ENCODE assay signal across 21 cellular contexts in genomic region chr10:11134411-11134810, GRCh38.
DNase-seq lines count a peak whose midpoint lies in the region; ATAC-seq and TF ChIP-seq lines count a peak whose summit lies in the region.
"Had no signal": no experiment of that assay in that cellular context is flagged by ENCODE, and none has a peak within 500 bp of the region (broad histone marks: within the 10 kb centered on the region; RNA-seq: fewer than 3 reads in every experiment).

No MANE protein-coding gene starts in this region.

- no peaks in the 10 kb centered on the region for H3K9me3 ChIP-seq in BLaER1
- no peaks in the 10 kb centered on the region for H3K9me3 ChIP-seq in neural progenitor cell (ENCODE audit: low read depth)
- H3K9me3 ChIP-seq: Caco-2, SJSA1 had no signal

- H3K79me2 ChIP-seq in GM23338 (replicated peaks; ENCODE audit: insufficient read depth) (no peaks in the 10 kb centered on the region), neural progenitor cell (ENCODE audit: low read depth) (no peaks in the 10 kb centered on the region)

- H3K4me3 Mint-ChIP-seq in GM23338 (no peak overlapping the region), neural progenitor cell (no peak overlapping the region)
- no peak overlapping the region for H3K4me3 Mint-ChIP-seq in naive thymus-derived CD8-positive, alpha-beta T cell
- H3K4me3 Mint-ChIP-seq: CD4-positive, alpha-beta memory T cell had no signal

- H3K4me2 ChIP-seq in BLaER1 (peak overlapping the region; percentile 48), GM23338 (no peak overlapping the region), neural progenitor cell (peak overlapping the region; percentile 36)

- H3K9ac ChIP-seq in BLaER1: no peak overlapping the region
- no peak overlapping the region for H3K9ac ChIP-seq in neural progenitor cell

- no peaks in the 10 kb centered on the region for H3K9me3 Mint-ChIP-seq in GM23338
- H3K9me3 Mint-ChIP-seq in neural progenitor cell: peaks cover 5% of the 10 kb centered on the region
- no peaks in the 10 kb centered on the region for H3K9me3 Mint-ChIP-seq in naive thymus-derived CD8-positive, alpha-beta T cell
- H3K9me3 Mint-ChIP-seq: CD4-positive, alpha-beta memory T cell had no signal

- POLR2A ChIA-PET in naive thymus-derived CD8-positive, alpha-beta T cell (lab: Charles Lee): interaction anchor here (0.6 to 1.3 kb wide), 3 partner anchors 15 to 101 kb away, joined by 3 to 6 read pairs (median 3); no protein-coding TSS in a partner anchor

- H3K27ac ChIP-seq in BLaER1 (no peak overlapping the region), GM23338 (ENCODE audit: low read depth) (no peak overlapping the region), neural progenitor cell (no peak overlapping the region)
- H3K27ac ChIP-seq: SJSA1 had no signal

- H3K27me3 ChIP-seq in BLaER1 (no peaks in the 10 kb centered on the region), GM23338 (ENCODE audit: insufficient read depth) (no peaks in the 10 kb centered on the region), neural progenitor cell (no peaks in the 10 kb centered on the region)
- H3K27me3 ChIP-seq: SJSA1 had no signal

- H3K4me1 ChIP-seq in BLaER1 (peaks cover 11% of the 10 kb centered on the region), GM23338 (ENCODE audit: insufficient read depth) (no peaks in the 10 kb centered on the region), neural progenitor cell (peaks cover 18% of the 10 kb centered on the region)
- H3K4me1 ChIP-seq: SJSA1 had no signal

- no peak overlapping the region for H2AFZ ChIP-seq in GM23338
- no peak overlapping the region for H2AFZ ChIP-seq in neural progenitor cell (replicated peaks)

- no peaks in the 10 kb centered on the region for H3F3A ChIP-seq in GM23338 (replicated peaks; ENCODE audit: low read depth)
- H3F3A ChIP-seq in neural progenitor cell (ENCODE audit: low read depth): peaks cover 17% of the 10 kb centered on the region

- no peaks in the 10 kb centered on the region for H4K20me1 ChIP-seq in BLaER1
- no peaks in the 10 kb centered on the region; the same call in 1 of the 2 replicates for H4K20me1 ChIP-seq in GM23338 (replicated peaks; ENCODE audit: insufficient read depth)
- peaks cover 5% of the 10 kb centered on the region for H4K20me1 ChIP-seq in neural progenitor cell (ENCODE audit: low read depth)

- DNase-seq in GM23338 (ENCODE audit: low spot score) (no peak), cerebellar cortex (ENCODE audit: low spot score) (peak; percentile 42), neural progenitor cell (ENCODE audit: low spot score) (no peak), SKM-1 treated with dmso at 0.1 percent for 144 hours (lab: John Stamatoyannopoulos, UW; ENCODE audit: unreplicated experiment) (no peak), HCEC 1CT (no peak)
- no peak for DNase-seq in naive thymus-derived CD8-positive, alpha-beta T cell
- DNase-seq: Caco-2; CD4-positive, alpha-beta memory T cell; DMS 273 treated with DMSO at 0.1 percent for 48 hours; DMS79; EL; GF-D8; MV-4-11; NCI-H1105; NCI-H146; NCI-H1930; NCI-H2107; NCI-H774 had no signal

- TF ChIP-seq CTCF in GM23338 (conservative IDR thresholded peaks at IDR 0.05; ENCODE audit: low read depth in 2 of 2) (no peak), neural progenitor cell (IDR thresholded peaks at IDR 0.05) (no peak)

- H3K4me1 Mint-ChIP-seq in GM23338 (peaks cover 4% of the 10 kb centered on the region; the same call in 2 of the 3 replicates), neural progenitor cell (peaks cover 16% of the 10 kb centered on the region)
- peaks cover 7 to 19% (median 13%) of the 10 kb centered on the region in 4 donors for H3K4me1 Mint-ChIP-seq in naive thymus-derived CD8-positive, alpha-beta T cell

- no peaks in the 10 kb centered on the region for H3K9me2 ChIP-seq in GM23338 (ENCODE audit: insufficient read depth)

- peak; percentile 47 for ATAC-seq in GM23338
- no peak for ATAC-seq in naive thymus-derived CD8-positive, alpha-beta T cell
- ATAC-seq: HepG2 had no signal

- H3K4me3 ChIP-seq in BLaER1 (no peak overlapping the region), GM23338 (no peak overlapping the region), neural progenitor cell (no peak overlapping the region)
- H3K4me3 ChIP-seq: SJSA1 had no signal

- H3K27me3 Mint-ChIP-seq in GM23338 (ENCODE audit: insufficient read depth, low read depth, poor library complexity): no peaks in the 10 kb centered on the region
- no peaks in the 10 kb centered on the region for H3K27me3 Mint-ChIP-seq in neural progenitor cell (ENCODE audit: insufficient read depth, low read depth)
- H3K27me3 Mint-ChIP-seq in naive thymus-derived CD8-positive, alpha-beta T cell: no peaks in the 10 kb centered on the region
- H3K27me3 Mint-ChIP-seq: CD4-positive, alpha-beta memory T cell had no signal

- no peak overlapping the region for H3K27ac Mint-ChIP-seq in GM23338
- H3K27ac Mint-ChIP-seq in neural progenitor cell: peak overlapping the region; percentile 83
- peak overlapping the region in 1 of 10 donors; percentile 73 for H3K27ac Mint-ChIP-seq in naive thymus-derived CD8-positive, alpha-beta T cell

- H3K36me3 ChIP-seq in BLaER1 (no peaks in the 10 kb centered on the region), GM23338 (ENCODE audit: insufficient read depth) (no peaks in the 10 kb centered on the region), neural progenitor cell (no peaks in the 10 kb centered on the region)
- H3K36me3 ChIP-seq: SJSA1 had no signal

- H3K36me3 Mint-ChIP-seq in GM23338 (ENCODE audit: low read depth) (no peaks in the 10 kb centered on the region), neural progenitor cell (peaks cover 2% of the 10 kb centered on the region)
- no peaks in the 10 kb centered on the region for H3K36me3 Mint-ChIP-seq in naive thymus-derived CD8-positive, alpha-beta T cell
- H3K36me3 Mint-ChIP-seq: CD4-positive, alpha-beta memory T cell had no signal

TF ChIP-seq in GM23338, 12 proteins besides CTCF, POLR2A, EP300 and RAD21 (continues in another document):
- TF ChIP-seq EZH2 (IDR thresholded peaks at IDR 0.05; ENCODE audit: low read depth, unreplicated experiment) (no peak), EZH2phosphoT487 (IDR thresholded peaks at IDR 0.05; ENCODE audit: unreplicated experiment) (no peak), JUNB (IDR thresholded peaks at IDR 0.05; ENCODE audit: unreplicated experiment) (no peak), ETS1 (IDR thresholded peaks at IDR 0.05) (no peak), STAT1 (IDR thresholded peaks at IDR 0.05; ENCODE audit: unreplicated experiment) (no peak), ZNF331 (CRISPR knock-in tag; IDR thresholded peaks at IDR 0.05; ENCODE audit: low read depth) (no peak), NANOG (IDR thresholded peaks at IDR 0.05; ENCODE audit: borderline replicate concordance) (no peak), ZNF114 (CRISPR knock-in tag; IDR thresholded peaks at IDR 0.05) (no peak), POLR2AphosphoS5 (IDR thresholded peaks at IDR 0.05; ENCODE audit: low read depth) (no peak), REST (IDR thresholded peaks at IDR 0.05; ENCODE audit: unreplicated experiment) (no peak)
